In genomic region chr2:128619471-128620325, GRCh38 we compare ENCODE assay signal across 14 cellular contexts.
A peak's percentile ranks its signal among the peaks of the same experiment; 100 is the strongest.
DNase-seq lines count a peak whose midpoint lies in the region; ATAC-seq and TF ChIP-seq lines count a peak whose summit lies in the region.
"Had no signal": no experiment of that assay in that cellular context is flagged by ENCODE, and none has a peak within 500 bp of the region (broad histone marks: within the 10 kb centered on the region; RNA-seq: fewer than 3 reads in every experiment).

No MANE protein-coding gene starts in this region.

- H3K4ac ChIP-seq in IMR-90 (ENCODE audit: low read depth, low read length), result no peak overlapping the region; the same call in 1 of the 2 replicates

- no peak overlapping the region for H3K56ac ChIP-seq in IMR-90 (ENCODE audit: extremely low read depth, insufficient read depth, low read length)

- TF ChIP-seq POLR2A in IMR-90 (IDR thresholded peaks at IDR 0.05; ENCODE audit: low read depth, low read length), result no peak
- no peak for TF ChIP-seq POLR2A in spleen (IDR thresholded peaks at IDR 0.05)

- H3K9ac ChIP-seq in IMR-90 (ENCODE audit: low read depth, low read length), result no peak overlapping the region

- no peak overlapping the region for H4K91ac ChIP-seq in IMR-90 (ENCODE audit: insufficient read depth, low read depth, low read length)

- WGBS in IMR-90 (ENCODE audit: extremely low coverage in 2 of 2, insufficient read length in 1 of 2), 2 experiments, result 100% methylated on average over 2 of the region's 18 CpGs; no CpG with 5 or more reads in 1 of the 2 experiments
- 90 to 94% (median 93%) methylated on average over 15 to 18 of the region's 18 CpGs for WGBS in spleen, 5 donors

- intact Hi-C loops in IMR-90 (cut with micrococcal nuclease) (loop anchor here (5.0 kb wide), 1 partner anchor 297 kb away; no protein-coding TSS in a partner anchor), lower lobe of right lung (cut with DNase I) (no loop called here), spleen (cut with DNase I; ENCODE audit: low total_unique reads) (no loop called here)
- intact Hi-C loops in dendritic cell treated with granulocyte-macrophage colony-stimulating factor and Interleukin-4, amounts not matched to agents 40 ng/mL and 50 ng/mL, for 4 days (cut with micrococcal nuclease), result no loop called here

- H3K79me1 ChIP-seq in IMR-90 (ENCODE audit: low read depth in 1 of 2, low read length in 2 of 2), result no peaks in the 10 kb centered on the region

- no peaks in the 10 kb centered on the region for H3K9me3 ChIP-seq in IMR-90 (ENCODE audit: control insufficient read depth, insufficient read depth, low read length)
- no peaks in the 10 kb centered on the region for H3K9me3 ChIP-seq in lower lobe of right lung
- no peaks in the 10 kb centered on the region for H3K9me3 ChIP-seq in spleen
- H3K9me3 ChIP-seq: A549, Caco-2 had no signal

- H3K27me3 ChIP-seq in IMR-90 (ENCODE audit: control insufficient read depth, insufficient read depth, low read length), result no peaks in the 10 kb centered on the region
- H3K27me3 ChIP-seq in lower lobe of right lung (ENCODE audit: low read depth), result no peaks in the 10 kb centered on the region
- no peaks in the 10 kb centered on the region for H3K27me3 ChIP-seq in spleen (replicated peaks in 1 of 7)

- BruUV-seq in IMR-90 (replicated peaks; lab: Mats Ljungman, UMichigan), result no TSS peak

- peaks cover 28% of the 10 kb centered on the region for H3K9me1 ChIP-seq in IMR-90 (ENCODE audit: insufficient read depth, low read length)

- H4K20me1 ChIP-seq in IMR-90 (ENCODE audit: insufficient read depth, low read length), result no peaks in the 10 kb centered on the region

- H3K36me3 ChIP-seq in IMR-90 (ENCODE audit: control insufficient read depth, insufficient read depth, low read length), result no peaks in the 10 kb centered on the region
- no peaks in the 10 kb centered on the region for H3K36me3 ChIP-seq in lower lobe of right lung
- no peaks in the 10 kb centered on the region for H3K36me3 ChIP-seq in spleen

- H4K5ac ChIP-seq in IMR-90 (ENCODE audit: low read depth, low read length), result no peak overlapping the region

- H3K14ac ChIP-seq in IMR-90 (replicated peaks; ENCODE audit: low read depth, low read length), result no peak overlapping the region

- no peak overlapping the region for H4K8ac ChIP-seq in IMR-90 (ENCODE audit: low read depth in 2 of 2, low read length in 2 of 2)

- H2BK5ac ChIP-seq in IMR-90 (ENCODE audit: low read depth, low read length, poor library complexity, severe bottlenecking), result no peak overlapping the region

- peak overlapping the region; percentile 23 for H2AFZ ChIP-seq in IMR-90 (replicated peaks; ENCODE audit: low read length, poor library complexity)

- no peak overlapping the region for H2BK120ac ChIP-seq in IMR-90 (ENCODE audit: low read depth, low read length)

- DNase-seq in IMR-90 (no peak), lower lobe of right lung (peak; percentile 37), spleen (peak; percentile 62), iPS-NIHi11 (ENCODE audit: low spot score) (no peak), AML-193 (lab: John Stamatoyannopoulos, UW) (no peak)
- DNase-seq: Caco-2; CD8-positive, alpha-beta memory T cell; DND-41; GDM1 had no signal

- H3K27ac ChIP-seq in IMR-90 (ENCODE audit: insufficient read depth, low read length), result no peak overlapping the region
- H3K27ac ChIP-seq in lower lobe of right lung, result no peak overlapping the region
- H3K27ac ChIP-seq in spleen, result no peak overlapping the region
- H3K27ac ChIP-seq: A549, HL-60 had no signal

- H3K18ac ChIP-seq in IMR-90 (ENCODE audit: low read depth, low read length), result no peak overlapping the region

- peak overlapping the region; percentile 20 for H3K27ac Mint-ChIP-seq in dendritic cell treated with granulocyte-macrophage colony-stimulating factor and Interleukin-4, amounts not matched to agents 40 ng/mL and 50 ng/mL, for 4 days

- no peak overlapping the region for H3K4me3 ChIP-seq in IMR-90 (ENCODE audit: insufficient read depth, low read depth, low read length)
- H3K4me3 ChIP-seq in lower lobe of right lung, result no peak overlapping the region
- no peak overlapping the region for H3K4me3 ChIP-seq in spleen
- H3K4me3 ChIP-seq: A549 had no signal

- no peak for TF ChIP-seq RAD21 in IMR-90 (IDR thresholded peaks at IDR 0.05; ENCODE audit: low read length)

- no peaks in the 10 kb centered on the region for H3K9me3 Mint-ChIP-seq in dendritic cell treated with granulocyte-macrophage colony-stimulating factor and Interleukin-4, amounts not matched to agents 40 ng/mL and 50 ng/mL, for 4 days

- no peak overlapping the region for H2BK15ac ChIP-seq in IMR-90 (ENCODE audit: low read depth, low read length)

- in situ Hi-C loops in IMR-90 (cut with MboI; ENCODE audit: low sequenced_read_pairs), result loop anchor here (10.0 kb wide), 1 partner anchor 295 kb away; no protein-coding TSS in a partner anchor

- dilution Hi-C loops in IMR-90 (cut with HindIII; ENCODE audit: low sequenced_read_pairs, unreplicated experiment), result no loop called here

- no peak for ATAC-seq in IMR-90 (ENCODE audit: low read depth)
- ATAC-seq in lower lobe of right lung, result no peak
- no peak for ATAC-seq in HG02973 (IDR thresholded peaks at IDR 0.05; ENCODE audit: unreplicated experiment)
- ATAC-seq: A549, HCT116 had no signal

- no peak overlapping the region for H2AK5ac ChIP-seq in IMR-90 (ENCODE audit: low read depth, low read length)

- peaks cover 7% of the 10 kb centered on the region for H3K27me3 Mint-ChIP-seq in dendritic cell treated with granulocyte-macrophage colony-stimulating factor and Interleukin-4, amounts not matched to agents 40 ng/mL and 50 ng/mL, for 4 days

- no peak overlapping the region for H3K4me2 ChIP-seq in IMR-90 (ENCODE audit: low read depth, low read length)
- H3K4me2 ChIP-seq: A549 had no signal

- TF ChIP-seq CTCF in IMR-90 (conservative IDR thresholded peaks at IDR 0.05; ENCODE audit: low read depth, low read length) (no peak), lower lobe of right lung (IDR thresholded peaks at IDR 0.05) (no peak), spleen (IDR thresholded peaks at IDR 0.05 in 8 of 11, conservative IDR thresholded peaks at IDR 0.05 in 3 of 11) (no peak)

- peaks cover 50% of the 10 kb centered on the region for H3K4me1 Mint-ChIP-seq in dendritic cell treated with granulocyte-macrophage colony-stimulating factor and Interleukin-4, amounts not matched to agents 40 ng/mL and 50 ng/mL, for 4 days (ENCODE audit: low read depth)
- H3K4me1 Mint-ChIP-seq: CD8-positive, alpha-beta memory T cell had no signal

- no peaks in the 10 kb centered on the region for H3K36me3 Mint-ChIP-seq in dendritic cell treated with granulocyte-macrophage colony-stimulating factor and Interleukin-4, amounts not matched to agents 40 ng/mL and 50 ng/mL, for 4 days (ENCODE audit: low read depth)
- H3K36me3 Mint-ChIP-seq: CD8-positive, alpha-beta memory T cell had no signal

- peaks cover 32% of the 10 kb centered on the region for H3K4me1 ChIP-seq in IMR-90 (ENCODE audit: control insufficient read depth, insufficient read depth, low read length)
- H3K4me1 ChIP-seq in lower lobe of right lung, result no peaks in the 10 kb centered on the region
- H3K4me1 ChIP-seq in spleen, result peaks cover 0 to 14% (median 0%) of the 10 kb centered on the region in 6 donors
- H3K4me1 ChIP-seq: A549, Caco-2 had no signal

- POLR2A ChIA-PET in IMR-90 (lab: Charles Lee; ENCODE audit: unreplicated experiment), result no interaction called here

- no peak overlapping the region for H3K4me3 Mint-ChIP-seq in dendritic cell treated with granulocyte-macrophage colony-stimulating factor and Interleukin-4, amounts not matched to agents 40 ng/mL and 50 ng/mL, for 4 days
- H3K4me3 Mint-ChIP-seq: CD8-positive, alpha-beta memory T cell had no signal

- H2BK20ac ChIP-seq in IMR-90 (ENCODE audit: low read depth, low read length), result no peak overlapping the region

- CTCF ChIA-PET in IMR-90 (lab: Yijun Ruan, JAX), result no interaction called here

- H2AK9ac ChIP-seq in IMR-90 (replicated peaks; ENCODE audit: low read depth, low read length, poor library complexity), result peak overlapping the region; percentile 15

- no peak overlapping the region for H3K23ac ChIP-seq in IMR-90 (ENCODE audit: low read depth, low read length)

TF ChIP-seq in IMR-90, 13 proteins besides CTCF, POLR2A, EP300 and RAD21:
- TF ChIP-seq FOS (IDR thresholded peaks at IDR 0.05; ENCODE audit: low read depth, low read length) (no peak), SMC3 (IDR thresholded peaks at IDR 0.05; ENCODE audit: low read depth, low read length) (no peak), MAFK (IDR thresholded peaks at IDR 0.05; ENCODE audit: low read depth, low read length) (no peak), BHLHE40 (IDR thresholded peaks at IDR 0.05; ENCODE audit: low read depth, low read length) (no peak), CEBPB (IDR thresholded peaks at IDR 0.05; ENCODE audit: low read depth, low read length) (no peak), NFE2L2 (IDR thresholded peaks at IDR 0.05; ENCODE audit: low read depth, low read length) (no peak)
TF ChIP-seq in IMR-90: peak in this region for 0.

Comparison
In these comparisons a context has a peak if more than half of its experiments do, and no peak if none do; other contexts are left out.
1. DNase-seq: peak in lower lobe of right lung (single experiment) and spleen (single experiment); none in IMR-90 (single experiment), iPS-NIHi11 (single experiment) and AML-193 (0 of 2).